In the genomic region with DNA sequence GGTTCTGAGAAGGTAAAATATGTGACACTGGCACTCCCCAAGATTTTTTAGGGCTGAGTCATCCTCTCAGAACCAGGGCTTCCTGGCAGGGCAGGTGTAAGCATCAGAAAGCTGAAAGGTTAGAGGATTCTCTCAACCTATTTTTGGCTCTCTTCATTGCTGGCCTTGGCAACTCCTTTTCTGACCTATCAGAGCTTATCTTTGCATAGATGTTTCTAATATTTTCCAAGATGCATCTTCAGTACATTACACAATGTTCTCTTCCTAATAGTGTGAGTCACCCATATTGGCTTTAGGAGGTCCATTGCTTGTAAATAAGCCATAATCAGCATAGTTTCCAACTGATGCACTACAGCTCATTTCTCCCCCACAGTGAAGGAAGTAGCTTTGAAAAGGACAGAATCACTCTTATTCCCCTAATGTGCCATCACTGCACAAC, we compare ENCODE assay signal across 12 cellular contexts.
DNase-seq lines count a peak whose midpoint lies in the region; ATAC-seq, FAIRE-seq and TF ChIP-seq lines count a peak whose summit lies in the region.
"Had no signal": no experiment of that assay in that cellular context is flagged by ENCODE, and none has a peak within 500 bp of the region (broad histone marks: within the 10 kb centered on the region; RNA-seq: fewer than 3 reads in every experiment).

No MANE protein-coding gene starts in this region.

- no peaks in the 10 kb centered on the region for H4K20me1 ChIP-seq in astrocyte (ENCODE audit: insufficient read depth, low read length)

- no peaks in the 10 kb centered on the region for H3K36me3 Mint-ChIP-seq in astrocyte (ENCODE audit: low read depth, unreplicated experiment)

- H3K27ac Mint-ChIP-seq in astrocyte (ENCODE audit: unreplicated experiment): peak overlapping the region; percentile 91

- H3K27me3 ChIP-seq in astrocyte (ENCODE audit: insufficient read depth, low read length): no peaks in the 10 kb centered on the region

- peaks cover 12% of the 10 kb centered on the region for H3K4me1 ChIP-seq in astrocyte (ENCODE audit: insufficient read depth, low read length)

- DNase-seq in 8988T (peak; percentile 8), HPDE6-E6E7 (ENCODE audit: extremely low spot score) (peak; percentile 67), astrocyte (ENCODE audit: low read depth) (peak; percentile 86), iris pigment epithelial cell (ENCODE audit: low read depth) (peak; percentile 99), mesenteric fat pad (ENCODE audit: low spot score) (no peak)
- no peak for DNase-seq in activated CD8-positive, alpha-beta memory T cell treated with anti-CD3 and anti-CD28 coated beads for 24 hours
- DNase-seq: activated CD8-positive, alpha-beta memory T cell treated with anti-CD3 and anti-CD28 coated beads, Interleukin-2, amount 50 U/mL, for 4 hours; AML-193; effector CD4-positive, alpha-beta T cell; substantia nigra had no signal

- peak overlapping the region; percentile 50 for H3K4me2 ChIP-seq in astrocyte (ENCODE audit: low read length)

- H3K36me3 ChIP-seq in astrocyte (ENCODE audit: insufficient read depth, low read length): no peaks in the 10 kb centered on the region

- H3K4me1 Mint-ChIP-seq in astrocyte (ENCODE audit: low read depth, unreplicated experiment): peaks cover 24% of the 10 kb centered on the region

- no peak overlapping the region for H2AFZ ChIP-seq in astrocyte (ENCODE audit: low read depth, low read length)

- peak overlapping the region; percentile 31 for H3K27ac ChIP-seq in astrocyte (ENCODE audit: low read depth, low read length)

- no peaks in the 10 kb centered on the region for H3K79me2 ChIP-seq in astrocyte (ENCODE audit: insufficient read depth, low read length)

- no peaks in the 10 kb centered on the region for H3K27me3 Mint-ChIP-seq in astrocyte (ENCODE audit: low read depth, unreplicated experiment)

- H3K9me3 Mint-ChIP-seq in astrocyte (ENCODE audit: unreplicated experiment): no peaks in the 10 kb centered on the region

- H3K9ac ChIP-seq in astrocyte (ENCODE audit: low read length): no peak overlapping the region

- H3K9me3 ChIP-seq in astrocyte (ENCODE audit: insufficient read depth, low read depth, low read length): no peaks in the 10 kb centered on the region

- no peak for TF ChIP-seq CTCF in astrocyte (IDR thresholded peaks at IDR 0.05; ENCODE audit: insufficient read depth, low read depth, low read length)

- FAIRE-seq in astrocyte (lab: Jason Lieb, UNC): peak; percentile 96

- no peak overlapping the region for H3K4me3 Mint-ChIP-seq in astrocyte (ENCODE audit: unreplicated experiment)

- ATAC-seq in GM21381 (IDR thresholded peaks at IDR 0.05; ENCODE audit: unreplicated experiment) (no peak), HG03196 (IDR thresholded peaks at IDR 0.05; ENCODE audit: unreplicated experiment) (no peak)

- H3K4me3 ChIP-seq in astrocyte (ENCODE audit: insufficient read depth, low read depth, low read length): no peak overlapping the region

Comparison
In these comparisons a context has a peak if more than half of its experiments do, and no peak if none do; other contexts are left out.
1. DNase-seq: peak in 8988T (single experiment), HPDE6-E6E7 (single experiment), astrocyte (single experiment) and iris pigment epithelial cell (single experiment); none in activated CD8-positive, alpha-beta memory T cell treated with anti-CD3 and anti-CD28 coated beads for 24 hours (single experiment) and mesenteric fat pad (single experiment).